8 cellular contexts compared by ENCODE assay signal in genomic region chr11:13955971-13956421, GRCh38. TPM values are rescaled to one million over a fixed set of nuclear protein-coding genes. Genes with fewer than 3 reads are reported as not detected.
A peak's percentile ranks its signal among the peaks of the same experiment; 100 is the strongest.
DNase-seq lines count a peak whose midpoint lies in the region; ATAC-seq and TF ChIP-seq lines count a peak whose summit lies in the region.

No MANE protein-coding gene starts in this region.

- H3K36me3 ChIP-seq in HCT116 (ENCODE audit: control insufficient read depth in 1 of 2, insufficient read depth in 2 of 2, low read length in 2 of 2) (no peaks in the 10 kb centered on the region), neuronal stem cell (replicated peaks in 1 of 2; ENCODE audit: control insufficient read depth in 2 of 2, insufficient read depth in 2 of 2, low read length in 2 of 2) (no peaks in the 10 kb centered on the region), uterus (no peaks in the 10 kb centered on the region)

- no peak overlapping the region for H4K91ac ChIP-seq in neuronal stem cell (ENCODE audit: low read depth, low read length, poor library complexity)

- no peaks in the 10 kb centered on the region for H3K9me2 ChIP-seq in HCT116 (ENCODE audit: insufficient read depth)

- no peak overlapping the region for H3K4me3 ChIP-seq in HCT116 (replicated peaks in 1 of 2; ENCODE audit: low read depth in 1 of 2, low read length in 2 of 2)
- H3K4me3 ChIP-seq in fibroblast of the aortic adventitia (ENCODE audit: low read depth, low read length): no peak overlapping the region
- no peak overlapping the region for H3K4me3 ChIP-seq in neuronal stem cell (ENCODE audit: low read length in 2 of 2)
- H3K4me3 ChIP-seq in uterus: no peak overlapping the region

- H3K4me2 ChIP-seq in HCT116 (ENCODE audit: low read length) (no peak overlapping the region), neuronal stem cell (ENCODE audit: insufficient read depth, low read length, poor library complexity, severe bottlenecking) (peak overlapping the region; percentile 21)

- H3K27ac ChIP-seq in HCT116 (ENCODE audit: low read depth, low read length) (no peak overlapping the region), neuronal stem cell (replicated peaks; ENCODE audit: low read length) (no peak overlapping the region), uterus (no peak overlapping the region)

- WGBS in neuronal stem cell (ENCODE audit: extremely low coverage in 2 of 2, insufficient read length in 2 of 2, insufficient replicate concordance in 1 of 2), 2 donors: no CpG with 5 or more reads among the region's 5 CpGs

- TF ChIP-seq RAD21 in HCT116 (IDR thresholded peaks at IDR 0.05; ENCODE audit: low read depth): peak; percentile 92

- ATAC-seq in HCT116: peak; percentile 84
- no peak for ATAC-seq in HG02840 (IDR thresholded peaks at IDR 0.05; ENCODE audit: low FRiP score, unreplicated experiment)

- no peak overlapping the region for H2BK12ac ChIP-seq in neuronal stem cell (ENCODE audit: low read length)

- H3K27me3 ChIP-seq in HCT116 (ENCODE audit: insufficient read depth, low read length) (peaks cover 25% of the 10 kb centered on the region; the same call in 1 of the 2 replicates), neuronal stem cell (ENCODE audit: control insufficient read depth in 3 of 3, insufficient read depth in 3 of 3, low read depth in 1 of 3, low read length in 3 of 3) (peaks cover 0 to 18% (median 1%) of the 10 kb centered on the region in 3 experiments), uterus (no peaks in the 10 kb centered on the region)

- H2AFZ ChIP-seq in HCT116 (ENCODE audit: low read depth, low read length, poor library complexity, severe bottlenecking) (peak overlapping the region; percentile 20), neuronal stem cell (ENCODE audit: low read length) (no peak overlapping the region)

- no peak overlapping the region for H3K18ac ChIP-seq in neuronal stem cell (ENCODE audit: low read length)

- H2BK5ac ChIP-seq in neuronal stem cell (ENCODE audit: low read length): no peak overlapping the region

- H2AK5ac ChIP-seq in neuronal stem cell (ENCODE audit: low read depth, low read length): no peak overlapping the region

- no peaks in the 10 kb centered on the region for H3K79me2 ChIP-seq in HCT116 (ENCODE audit: insufficient read depth, low read length)

- intact Hi-C loops in HCT116 (cut with micrococcal nuclease) (loop anchor here (1.0 to 2.0 kb wide), 3 partner anchors 183 to 293 kb away; no protein-coding TSS in a partner anchor), uterus (cut with DNase I; ENCODE audit: low total_unique reads) (loop anchor here (5.0 kb wide), 1 partner anchor 291 kb away; no protein-coding TSS in a partner anchor)

- RAD21 ChIA-PET in HCT116 (lab: Charles Lee; ENCODE audit: low non-redundant PET in 1 of 2, low total read pairs in 2 of 2, uncharacterized antibody in 2 of 2, unreplicated experiment in 2 of 2): interaction anchor here (0.7 to 2.1 kb wide), 2 partner anchors 193 to 314 kb away, joined by 3 to 7 read pairs; no protein-coding TSS in a partner anchor

- CTCF ChIA-PET in HCT116 (lab: Charles Lee): interaction anchor here (0.8 to 5.6 kb wide), 7 partner anchors 11 to 345 kb away, joined by 3 to 35 read pairs (median 5); no protein-coding TSS in a partner anchor

- no peaks in the 10 kb centered on the region for H4K20me1 ChIP-seq in HCT116 (ENCODE audit: insufficient read depth)

- H3K4me1 ChIP-seq in HCT116 (ENCODE audit: control insufficient read depth in 1 of 2, insufficient read depth in 2 of 2, low read length in 2 of 2) (peaks cover 0 to 5% of the 10 kb centered on the region in 2 experiments; a peak in 1 of 4 replicates), neuronal stem cell (ENCODE audit: control insufficient read depth in 2 of 2, insufficient read depth in 1 of 2, low read depth in 1 of 2, low read length in 2 of 2) (peaks cover 0 to 2% of the 10 kb centered on the region in 2 donors), uterus (no peaks in the 10 kb centered on the region)

- H3K9me3 ChIP-seq in HCT116 (ENCODE audit: control insufficient read depth in 1 of 2, insufficient read depth in 1 of 2, low read depth in 1 of 2, low read length in 2 of 2) (no peaks in the 10 kb centered on the region), neuronal stem cell (replicated peaks in 1 of 2; ENCODE audit: control insufficient read depth in 2 of 2, insufficient read depth in 1 of 2, low read depth in 1 of 2, low read length in 2 of 2) (no peaks in the 10 kb centered on the region), uterus (no peaks in the 10 kb centered on the region)

- H2BK15ac ChIP-seq in neuronal stem cell (ENCODE audit: low read length): no peak overlapping the region

- H3K23ac ChIP-seq in neuronal stem cell (ENCODE audit: low read depth, low read length, poor library complexity): no peak overlapping the region

- H3K14ac ChIP-seq in neuronal stem cell (ENCODE audit: low read length): no peak overlapping the region

- no TSS peak for BruUV-seq in HCT116 (replicated peaks; lab: Mats Ljungman, UMichigan)

- TF ChIP-seq CTCF in HCT116 (IDR thresholded peaks at IDR 0.05 in 2 of 3, conservative IDR thresholded peaks at IDR 0.05 in 1 of 3; ENCODE audit: borderline replicate concordance in 1 of 3, insufficient read depth in 1 of 3, low read depth in 2 of 3, low read length in 2 of 3) (peak; percentile 74 to 90 (median 86)), fibroblast of the aortic adventitia (IDR thresholded peaks at IDR 0.05; ENCODE audit: insufficient read depth, low read length) (peak; percentile 90), uterus (IDR thresholded peaks at IDR 0.05) (peak; percentile 78 to 89 (median 82))

- POLR2A ChIA-PET in HCT116 (lab: Charles Lee): no interaction called here

- TF ChIP-seq POLR2A in HCT116 (IDR thresholded peaks at IDR 0.05; ENCODE audit: borderline replicate concordance, extremely low read depth, insufficient read depth, insufficient read length): no peak
- TF ChIP-seq POLR2A in uterus (IDR thresholded peaks at IDR 0.05): no peak

- H3K9ac ChIP-seq in HCT116 (ENCODE audit: low read length) (no peak overlapping the region), neuronal stem cell (ENCODE audit: low read depth, low read length, poor library complexity) (no peak overlapping the region)

- DNase-seq in D341Med (ENCODE audit: low spot score): peak; percentile 63
- peak; percentile 54 for DNase-seq in HCT116 (ENCODE audit: low read depth, low spot score)
- peak; percentile 44 for DNase-seq in NCI-H748 treated with DMSO at 0.1 percent for 48 hours (lab: John Stamatoyannopoulos, UW)
- peak; percentile 41 for DNase-seq in activated T-cell treated with anti-CD3 and anti-CD28 coated beads for 24 hours (ENCODE audit: low read depth)
- peak; percentile 86 for DNase-seq in fibroblast of the aortic adventitia (ENCODE audit: low read depth)
- peak; percentile 80 for DNase-seq in neuronal stem cell (ENCODE audit: low spot score)
- peak; percentile 56 to 71 for DNase-seq in uterus

- H3K4ac ChIP-seq in neuronal stem cell (ENCODE audit: low read length): no peak overlapping the region

- no peak overlapping the region for H2BK120ac ChIP-seq in neuronal stem cell (ENCODE audit: low read depth, low read length)

- no peaks in the 10 kb centered on the region for H3K79me1 ChIP-seq in neuronal stem cell (ENCODE audit: low read depth, low read length)

- no peak overlapping the region for H4K8ac ChIP-seq in neuronal stem cell (ENCODE audit: low read depth, low read length)

TF ChIP-seq in HCT116, 20 proteins besides CTCF, POLR2A, EP300 and RAD21:
- no peak for TF ChIP-seq EGR1 (IDR thresholded peaks at IDR 0.05; ENCODE audit: low read depth)
- no peak for TF ChIP-seq TCF7L2 (IDR thresholded peaks at IDR 0.05; ENCODE audit: borderline replicate concordance, extremely low read depth, insufficient read depth, insufficient read length)
- no peak for TF ChIP-seq ATF3 (IDR thresholded peaks at IDR 0.05)
- TF ChIP-seq ZFX (IDR thresholded peaks at IDR 0.05): no peak
- no peak for TF ChIP-seq MAX (IDR thresholded peaks at IDR 0.05)
- TF ChIP-seq POLR2AphosphoS5 (IDR thresholded peaks at IDR 0.05; ENCODE audit: low read depth, low read length): no peak
- TF ChIP-seq SRF (IDR thresholded peaks at IDR 0.05; ENCODE audit: low read depth): no peak
- TF ChIP-seq ZNF274 (IDR thresholded peaks at IDR 0.05; ENCODE audit: low read depth, low read length): no peak
- TF ChIP-seq EZH2 (IDR thresholded peaks at IDR 0.05): no peak
- no peak for TF ChIP-seq SP1 (IDR thresholded peaks at IDR 0.05; ENCODE audit: low read depth)
- no peak for TF ChIP-seq ELF1 (IDR thresholded peaks at IDR 0.05; ENCODE audit: borderline replicate concordance, low read depth)

RNA-seq across cellular contexts. Expression of gene SPON1, which starts 6.5 kb away (rescaled TPM):
- total RNA-seq in HCT116 (2021; ENCODE audit: unreplicated experiment): 0.17 TPM
- polyA plus RNA-seq in HCT116 (2012): 0.21 and 0.31 TPM in 2 replicates
- 3.5 and 42.9 TPM in 2 replicates for total RNA-seq in fibroblast of the aortic adventitia (ENCODE audit: low replicate concordance)
- polyA plus RNA-seq in neuronal stem cell (2013, experiment 1 of 2): 23.8 TPM
- 24.4 TPM for polyA plus RNA-seq in neuronal stem cell (2013, experiment 2 of 2)
- 100 to 1,000 TPM in 1 of 4 donors, 10 to 100 TPM in 3; 18.8 to 139 (median 28.8) TPM for total RNA-seq in uterus
